Comparison of ENCODE assay signal across 24 cellular contexts in the genomic region with DNA sequence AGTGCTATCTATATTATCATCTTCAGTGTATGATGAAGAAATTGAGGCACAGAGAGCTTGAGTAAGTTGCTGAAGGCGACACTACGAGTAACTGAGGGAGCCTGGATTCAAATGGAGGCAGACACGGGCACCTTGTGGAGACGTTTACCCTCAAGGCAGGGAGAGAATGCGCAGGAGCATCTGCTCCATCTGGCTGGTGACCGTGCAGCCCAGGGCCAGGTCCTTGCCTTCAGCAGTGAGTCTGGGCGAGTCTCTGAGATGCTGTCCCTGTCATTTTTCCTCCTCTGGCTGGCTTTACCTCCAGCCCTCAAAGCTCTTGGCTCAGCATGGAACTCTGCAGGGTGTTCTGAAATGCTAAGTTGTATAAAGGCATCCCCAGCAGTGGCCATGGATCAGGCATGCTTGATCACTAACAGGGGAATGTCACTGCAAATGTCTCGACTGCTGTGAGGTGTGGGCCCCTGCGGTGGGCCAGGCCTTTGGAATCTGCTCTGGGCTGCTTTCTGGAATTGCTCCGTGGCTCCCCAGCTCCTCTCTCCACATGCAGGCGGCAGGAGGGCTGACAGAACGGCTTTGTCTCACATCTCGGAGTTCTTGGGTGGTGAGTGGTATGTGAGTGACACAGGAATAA. TPM values are rescaled to one million over a fixed set of nuclear protein-coding genes. Genes with fewer than 3 reads are reported as not detected.
A peak's percentile ranks its signal among the peaks of the same experiment; 100 is the strongest.
DNase-seq lines count a peak whose midpoint lies in the region; ATAC-seq and TF ChIP-seq lines count a peak whose summit lies in the region.
"Had no signal": no experiment of that assay in that cellular context is flagged by ENCODE, and none has a peak within 500 bp of the region (broad histone marks: within the 10 kb centered on the region; RNA-seq: fewer than 3 reads in every experiment).

No MANE protein-coding gene starts in this region.

- ATAC-seq in Right ventricle myocardium superior (ENCODE audit: poor library complexity) (no peak), HG02884 (IDR thresholded peaks at IDR 0.05; ENCODE audit: unreplicated experiment) (no peak), HG02588 (IDR thresholded peaks at IDR 0.05; ENCODE audit: unreplicated experiment) (no peak)
- no peak for ATAC-seq in activated CD4-positive, alpha-beta T cell treated with anti-CD3 and anti-CD28 coated beads for 36 hours
- ATAC-seq: activated naive CD4-positive, alpha-beta T cell treated with anti-CD3 and anti-CD28 coated beads, Interleukin-2, amount 50 U/mL, for 72 hours; heart left ventricle; psoas muscle had no signal

- H3K27me3 Mint-ChIP-seq in endothelial cell (ENCODE audit: unreplicated experiment) = no peaks in the 10 kb centered on the region
- no peaks in the 10 kb centered on the region for H3K27me3 Mint-ChIP-seq in nephron progenitor cell (ENCODE audit: low read depth, poor library complexity)
- no peaks in the 10 kb centered on the region for H3K27me3 Mint-ChIP-seq in activated CD4-positive, alpha-beta T cell treated with anti-CD3 and anti-CD28 coated beads for 36 hours

- CTCF ChIA-PET in activated CD4-positive, alpha-beta T cell treated with anti-CD3 and anti-CD28 coated beads for 36 hours (lab: Charles Lee) = no interaction called here

- H3K4me3 ChIP-seq in cardiac muscle cell = no peak overlapping the region
- H3K4me3 ChIP-seq: colonic mucosa, heart left ventricle, lung, psoas muscle, transverse colon had no signal

- no peaks in the 10 kb centered on the region for H3K9me3 Mint-ChIP-seq in endothelial cell (ENCODE audit: unreplicated experiment)
- no peaks in the 10 kb centered on the region for H3K9me3 Mint-ChIP-seq in nephron progenitor cell
- H3K9me3 Mint-ChIP-seq in activated CD4-positive, alpha-beta T cell treated with anti-CD3 and anti-CD28 coated beads for 36 hours (ENCODE audit: low read depth) = no peaks in the 10 kb centered on the region
- H3K9me3 Mint-ChIP-seq: activated naive CD4-positive, alpha-beta T cell treated with anti-CD3 and anti-CD28 coated beads, Interleukin-2, amount 50 U/mL, for 72 hours; naive B cell had no signal

- no peak for TF ChIP-seq CTCF in cardiac muscle cell (IDR thresholded peaks at IDR 0.05; ENCODE audit: low read depth, low read length)
- TF ChIP-seq CTCF in endothelial cell (IDR thresholded peaks at IDR 0.05; ENCODE audit: unreplicated experiment) = no peak
- no peak for TF ChIP-seq CTCF in nephron progenitor cell (IDR thresholded peaks at IDR 0.05)

- peaks cover 3% of the 10 kb centered on the region for H3K36me3 ChIP-seq in cardiac muscle cell
- H3K36me3 ChIP-seq: colonic mucosa, transverse colon had no signal

- intact Hi-C loops in Right ventricle myocardium superior (cut with DNase I) = no loop called here
- intact Hi-C loops in activated CD4-positive, alpha-beta T cell treated with anti-CD3 and anti-CD28 coated beads for 36 hours (cut with DNase I, micrococcal nuclease) = no loop called here

- no peaks in the 10 kb centered on the region for H3K36me3 Mint-ChIP-seq in endothelial cell (ENCODE audit: low read depth, unreplicated experiment)
- H3K36me3 Mint-ChIP-seq in nephron progenitor cell (ENCODE audit: low read depth) = peaks cover 26% of the 10 kb centered on the region
- no peaks in the 10 kb centered on the region for H3K36me3 Mint-ChIP-seq in activated CD4-positive, alpha-beta T cell treated with anti-CD3 and anti-CD28 coated beads for 36 hours (ENCODE audit: low read depth)
- H3K36me3 Mint-ChIP-seq: activated naive CD4-positive, alpha-beta T cell treated with anti-CD3 and anti-CD28 coated beads, Interleukin-2, amount 50 U/mL, for 72 hours; naive B cell had no signal

- H3K27me3 ChIP-seq in cardiac muscle cell = no peaks in the 10 kb centered on the region
- H3K27me3 ChIP-seq: colonic mucosa, heart left ventricle, transverse colon had no signal

- H3K27ac Mint-ChIP-seq in endothelial cell (ENCODE audit: unreplicated experiment) (no peak overlapping the region), nephron progenitor cell (peak overlapping the region; percentile 36)
- no peak overlapping the region for H3K27ac Mint-ChIP-seq in activated CD4-positive, alpha-beta T cell treated with anti-CD3 and anti-CD28 coated beads for 36 hours
- H3K27ac Mint-ChIP-seq: activated naive CD4-positive, alpha-beta T cell treated with anti-CD3 and anti-CD28 coated beads, Interleukin-2, amount 50 U/mL, for 72 hours had no signal

- peak overlapping the region; percentile 51 for H3K4me3 Mint-ChIP-seq in endothelial cell (ENCODE audit: unreplicated experiment)
- H3K4me3 Mint-ChIP-seq in nephron progenitor cell = no peak overlapping the region
- no peak overlapping the region for H3K4me3 Mint-ChIP-seq in activated CD4-positive, alpha-beta T cell treated with anti-CD3 and anti-CD28 coated beads for 36 hours
- H3K4me3 Mint-ChIP-seq: naive B cell had no signal

- peak overlapping the region; percentile 89 for H3K27ac ChIP-seq in cardiac muscle cell
- H3K27ac ChIP-seq: colonic mucosa, heart left ventricle, psoas muscle, RWPE1, transverse colon had no signal

- H3K9me3 ChIP-seq in cardiac muscle cell (ENCODE audit: low read depth) = no peaks in the 10 kb centered on the region
- H3K9me3 ChIP-seq: colonic mucosa, heart left ventricle, psoas muscle, transverse colon had no signal

- H3K4me1 Mint-ChIP-seq in endothelial cell (ENCODE audit: unreplicated experiment) (no peaks in the 10 kb centered on the region), nephron progenitor cell (peaks cover 69% of the 10 kb centered on the region)
- H3K4me1 Mint-ChIP-seq in activated CD4-positive, alpha-beta T cell treated with anti-CD3 and anti-CD28 coated beads for 36 hours = no peaks in the 10 kb centered on the region
- H3K4me1 Mint-ChIP-seq: naive B cell had no signal

- peak in 1 of 2 donors; percentile 81 for DNase-seq in cardiac muscle cell (ENCODE audit: low read depth in 1 of 2, low spot score in 1 of 2)
- no peak for DNase-seq in Right ventricle myocardium superior
- DNase-seq in endothelial cell (ENCODE audit: low spot score) = no peak
- DNase-seq in nephron progenitor cell = no peak
- no peak for DNase-seq in G401 (ENCODE audit: low spot score)
- no peak for DNase-seq in activated CD4-positive, alpha-beta T cell treated with anti-CD3 and anti-CD28 coated beads for 36 hours
- DNase-seq: 8988T; colonic mucosa; HCEC 1CT; heart left ventricle; kidney; naive B cell; psoas muscle; small intestine; stimulated activated CD4-positive, alpha-beta T cell treated with anti-CD3 and anti-CD28 coated beads, Interleukin-2, amount 100 ng/mL, for 48 hours; stimulated activated naive CD4-positive, alpha-beta T cell treated with Interleukin-2 at 50 U/mL for 16 hours; T1000; transverse colon had no signal

- peaks cover 56% of the 10 kb centered on the region for H3K4me1 ChIP-seq in cardiac muscle cell (ENCODE audit: low read depth)
- H3K4me1 ChIP-seq: colonic mucosa, transverse colon had no signal

- in situ Hi-C loops in G401 (cut with HindIII; ENCODE audit: low sequenced_read_pairs) = no loop called here

- POLR2A ChIA-PET in activated CD4-positive, alpha-beta T cell treated with anti-CD3 and anti-CD28 coated beads for 36 hours (lab: Charles Lee) = no interaction called here

RNA-seq across cellular contexts. Expression of a gene that starts 19.7 kb away (rescaled TPM):
- 66.4 and 82.2 TPM in 2 replicates for total RNA-seq in cardiac muscle cell
- polyA plus RNA-seq in cardiac muscle cell = 57.0 and 58.3 TPM in 2 replicates
- 7.3 TPM for total RNA-seq in Right ventricle myocardium superior
- 1.2 TPM for total RNA-seq in endothelial cell (ENCODE audit: unreplicated experiment)
- 1.5 TPM in 1 of 2 replicates, not detected in the other for total RNA-seq in G401 (2014; rRNA removed; shearing (Covaris generic))
- total RNA-seq in activated CD4-positive, alpha-beta T cell treated with anti-CD3 and anti-CD28 coated beads for 36 hours = not detected
- total RNA-seq: activated naive CD4-positive, alpha-beta T cell treated with anti-CD3 and anti-CD28 coated beads, Interleukin-2, amount 50 U/mL, for 72 hours; colonic mucosa had no signal
- polyA plus RNA-seq: BJ had no signal
